Comparison of ENCODE assay signal across 8 cellular contexts in genomic region chr19:6501740-6502648, GRCh38. TPM values are rescaled to one million over a fixed set of nuclear protein-coding genes. Genes with fewer than 3 reads are reported as not detected.
DNase-seq lines count a peak whose midpoint lies in the region; ATAC-seq and TF ChIP-seq lines count a peak whose summit lies in the region.

TUBB4A (minus strand) TSS chr19:6502309; CDS start chr19:6502212, 97 bp downstream.

- POLR2A ChIA-PET in HEK293 (lab: Yijun Ruan, JAX) = interaction anchor here (0.6 kb wide), 1 partner anchor 15 kb away, joined by 4 read pairs; no protein-coding TSS in a partner anchor

- H3K4me1 ChIP-seq in HEK293 (ENCODE audit: control insufficient read depth, insufficient read depth, low read length) (no peaks in the 10 kb centered on the region; the same call in 1 of the 2 replicates), prostate gland (replicated peaks) (peaks cover 4% of the 10 kb centered on the region)

- H3K36me3 ChIP-seq in HEK293 (ENCODE audit: control insufficient read depth in 2 of 2, insufficient read depth in 1 of 2, low read length in 2 of 2) (no peaks in the 10 kb centered on the region; a peak in 1 of 3 replicates), prostate gland (no peaks in the 10 kb centered on the region)

- peak; percentile 65 for DNase-seq in 8988T
- DNase-seq in activated CD8-positive, alpha-beta memory T cell treated with anti-CD3 and anti-CD28 coated beads, Interleukin-2, amount 50 U/mL, for 48 hours = peak; percentile 75
- peak; percentile 47 for DNase-seq in Right ventricle myocardium superior
- no peak for DNase-seq in prostate gland (ENCODE audit: low spot score)
- DNase-seq in HT-29 (ENCODE audit: low spot score) = no peak

- peaks cover 15% of the 10 kb centered on the region for H3K27me3 ChIP-seq in prostate gland (replicated peaks; ENCODE audit: insufficient read depth)

- WGBS in prostate gland = under 1% methylated on average over 69 of the region's 71 CpGs

- intact Hi-C loops in Right ventricle myocardium superior (cut with DNase I) (no loop called here), prostate gland (cut with DNase I) (no loop called here)

- ATAC-seq in Right ventricle myocardium superior (ENCODE audit: poor library complexity) (peak; percentile 80), GM21447 (IDR thresholded peaks at IDR 0.05; ENCODE audit: unreplicated experiment) (no peak), GM18861 (IDR thresholded peaks at IDR 0.05; ENCODE audit: unreplicated experiment) (no peak)

- no peak; the same call in 1 of the 2 replicates for TF ChIP-seq CTCF in HEK293 (tag by site-specific recombination; IDR thresholded peaks at IDR 0.05)
- TF ChIP-seq CTCF in prostate gland (IDR thresholded peaks at IDR 0.05) = no peak

- H3K9me3 ChIP-seq in HEK293 (ENCODE audit: control insufficient read depth, insufficient read depth, low read depth, low read length) (no peaks in the 10 kb centered on the region), prostate gland (no peaks in the 10 kb centered on the region)

- TF ChIP-seq POLR2A in prostate gland (IDR thresholded peaks at IDR 0.05) = no peak

- H3K27ac ChIP-seq in HEK293 (ENCODE audit: extremely low read depth, low read depth, low read length) (no peak within 1 kb of the TSS), prostate gland (no peak within 1 kb of the TSS)

- CTCF ChIA-PET in HEK293 (lab: Yijun Ruan, JAX) = no interaction called here

- H3K4me3 ChIP-seq in HEK293 (ENCODE audit: low read depth, low read length) (peak within 1 kb of the TSS; percentile 42), prostate gland (peak within 1 kb of the TSS; percentile 16 to 25)

TF ChIP-seq in HEK293, 187 proteins besides CTCF, POLR2A, EP300 and RAD21 (continues in another document):
- TF ChIP-seq BCL11A (tag by site-specific recombination; IDR thresholded peaks at IDR 0.05; ENCODE audit: low read depth) (peak; percentile 36; the same call in 1 of the 2 replicates), ZNF843 (tag by site-specific recombination; IDR thresholded peaks at IDR 0.05) (no peak), ZNF366 (tag by site-specific recombination; conservative IDR thresholded peaks at IDR 0.05) (0 out of 2 replicates have a peak, but pooled peaks have one; percentile 15), ZNF560 (tag by site-specific recombination; IDR thresholded peaks at IDR 0.05; ENCODE audit: borderline replicate concordance) (no peak), ZNF514 (tag by site-specific recombination; IDR thresholded peaks at IDR 0.05) (no peak), ZIC2 (tag by site-specific recombination; IDR thresholded peaks at IDR 0.05) (peak; percentile 68), ZNF768 (tag by site-specific recombination; IDR thresholded peaks at IDR 0.05) (no peak), ZXDB (tag by site-specific recombination; IDR thresholded peaks at IDR 0.05) (peak; percentile 47; the same call in 1 of the 2 replicates), ZNF140 (tag by site-specific recombination; IDR thresholded peaks at IDR 0.05) (no peak), ZNF596 (tag by site-specific recombination; IDR thresholded peaks at IDR 0.05) (no peak), ZNF18 (tag by site-specific recombination; IDR thresholded peaks at IDR 0.05) (no peak), ZNF623 (tag by site-specific recombination; IDR thresholded peaks at IDR 0.05) (no peak), ZNF433 (tag by site-specific recombination; IDR thresholded peaks at IDR 0.05; ENCODE audit: low read depth) (no peak), KLF16 (tag by site-specific recombination; IDR thresholded peaks at IDR 0.05) (0 out of 2 replicates have a peak, but pooled peaks have one; percentile 40), SP7 (tag by site-specific recombination; IDR thresholded peaks at IDR 0.05) (0 out of 2 replicates have a peak, but pooled peaks have one; percentile 21), ZEB2 (tag by site-specific recombination; IDR thresholded peaks at IDR 0.05) (no peak), ZNF777 (tag by site-specific recombination; IDR thresholded peaks at IDR 0.05; ENCODE audit: borderline replicate concordance) (no peak), ZNF416 (tag by site-specific recombination; IDR thresholded peaks at IDR 0.05) (no peak), ZNF157 (tag by site-specific recombination; IDR thresholded peaks at IDR 0.05) (no peak), ZNF16 (tag by site-specific recombination; IDR thresholded peaks at IDR 0.05; ENCODE audit: low read depth) (no peak), TRIM28 (IDR thresholded peaks at IDR 0.05; ENCODE audit: borderline replicate concordance, low read length) (no peak), REPIN1 (tag by site-specific recombination; IDR thresholded peaks at IDR 0.05; ENCODE audit: low read depth) (no peak), ZNF302 (tag by site-specific recombination; IDR thresholded peaks at IDR 0.05; ENCODE audit: low read depth) (no peak), ZSCAN23 (tag by site-specific recombination; IDR thresholded peaks at IDR 0.05) (no peak), ZNF521 (tag by site-specific recombination; IDR thresholded peaks at IDR 0.05) (no peak), AEBP2 (tag by site-specific recombination; IDR thresholded peaks at IDR 0.05; ENCODE audit: borderline replicate concordance) (no peak), ZNF2 (tag by site-specific recombination; IDR thresholded peaks at IDR 0.05) (no peak), ZNF600 (tag by site-specific recombination; IDR thresholded peaks at IDR 0.05) (no peak), ZNF37A (tag by site-specific recombination; IDR thresholded peaks at IDR 0.05) (no peak), ZNF211 (tag by site-specific recombination; IDR thresholded peaks at IDR 0.05; ENCODE audit: low read depth) (no peak), KLF8 (tag by site-specific recombination; IDR thresholded peaks at IDR 0.05) (peak; percentile 47; the same call in 1 of the 2 replicates), ZNF175 (tag by site-specific recombination; IDR thresholded peaks at IDR 0.05) (no peak), ZSCAN30 (tag by site-specific recombination; IDR thresholded peaks at IDR 0.05) (no peak), ZNF391 (tag by site-specific recombination; IDR thresholded peaks at IDR 0.05; ENCODE audit: borderline replicate concordance, low read depth) (no peak)
- TF ChIP-seq, protein P1, sequence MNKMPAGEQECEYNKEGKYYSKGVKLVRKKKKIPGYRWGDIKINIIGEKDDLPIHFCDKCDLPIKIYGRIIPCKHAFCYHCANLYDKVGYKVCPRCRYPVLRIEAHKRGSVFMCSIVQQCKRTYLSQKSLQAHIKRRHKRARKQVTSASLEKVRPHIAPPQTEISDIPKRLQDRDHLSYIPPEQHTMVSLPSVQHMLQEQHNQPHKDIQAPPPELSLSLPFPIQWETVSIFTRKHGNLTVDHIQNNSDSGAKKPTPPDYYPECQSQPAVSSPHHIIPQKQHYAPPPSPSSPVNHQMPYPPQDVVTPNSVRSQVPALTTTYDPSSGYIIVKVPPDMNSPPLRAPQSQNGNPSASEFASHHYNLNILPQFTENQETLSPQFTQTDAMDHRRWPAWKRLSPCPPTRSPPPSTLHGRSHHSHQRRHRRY (tag by site-specific recombination; IDR thresholded peaks at IDR 0.05) = no peak
- TF ChIP-seq, protein P2, sequence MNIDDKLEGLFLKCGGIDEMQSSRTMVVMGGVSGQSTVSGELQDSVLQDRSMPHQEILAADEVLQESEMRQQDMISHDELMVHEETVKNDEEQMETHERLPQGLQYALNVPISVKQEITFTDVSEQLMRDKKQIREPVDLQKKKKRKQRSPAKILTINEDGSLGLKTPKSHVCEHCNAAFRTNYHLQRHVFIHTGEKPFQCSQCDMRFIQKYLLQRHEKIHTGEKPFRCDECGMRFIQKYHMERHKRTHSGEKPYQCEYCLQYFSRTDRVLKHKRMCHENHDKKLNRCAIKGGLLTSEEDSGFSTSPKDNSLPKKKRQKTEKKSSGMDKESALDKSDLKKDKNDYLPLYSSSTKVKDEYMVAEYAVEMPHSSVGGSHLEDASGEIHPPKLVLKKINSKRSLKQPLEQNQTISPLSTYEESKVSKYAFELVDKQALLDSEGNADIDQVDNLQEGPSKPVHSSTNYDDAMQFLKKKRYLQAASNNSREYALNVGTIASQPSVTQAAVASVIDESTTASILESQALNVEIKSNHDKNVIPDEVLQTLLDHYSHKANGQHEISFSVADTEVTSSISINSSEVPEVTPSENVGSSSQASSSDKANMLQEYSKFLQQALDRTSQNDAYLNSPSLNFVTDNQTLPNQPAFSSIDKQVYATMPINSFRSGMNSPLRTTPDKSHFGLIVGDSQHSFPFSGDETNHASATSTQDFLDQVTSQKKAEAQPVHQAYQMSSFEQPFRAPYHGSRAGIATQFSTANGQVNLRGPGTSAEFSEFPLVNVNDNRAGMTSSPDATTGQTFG (tag by site-specific recombination; IDR thresholded peaks at IDR 0.05; ENCODE audit: borderline replicate concordance) = no peak

RNA-seq across cellular contexts. Expression of gene TUBB4A, which starts in this region (rescaled TPM):
- total RNA-seq in Right ventricle myocardium superior = 10.8 TPM
- total RNA-seq in prostate gland = 100 to 1,000 TPM in 1 of 2 donors, under 1 TPM in 1; 0.23 to 100 TPM
- total RNA-seq in HT-29 (2014; rRNA removed; shearing (Covaris generic)) = not detected in 2 replicates

Comparison
In these comparisons a context has a peak if more than half of its experiments do, and no peak if none do; other contexts are left out.
1. DNase-seq: peak in 8988T (single experiment), activated CD8-positive, alpha-beta memory T cell treated with anti-CD3 and anti-CD28 coated beads, Interleukin-2, amount 50 U/mL, for 48 hours (single experiment) and Right ventricle myocardium superior (single experiment); none in prostate gland (single experiment) and HT-29 (single experiment).